25 cellular contexts compared by ENCODE assay signal in the genomic region with DNA sequence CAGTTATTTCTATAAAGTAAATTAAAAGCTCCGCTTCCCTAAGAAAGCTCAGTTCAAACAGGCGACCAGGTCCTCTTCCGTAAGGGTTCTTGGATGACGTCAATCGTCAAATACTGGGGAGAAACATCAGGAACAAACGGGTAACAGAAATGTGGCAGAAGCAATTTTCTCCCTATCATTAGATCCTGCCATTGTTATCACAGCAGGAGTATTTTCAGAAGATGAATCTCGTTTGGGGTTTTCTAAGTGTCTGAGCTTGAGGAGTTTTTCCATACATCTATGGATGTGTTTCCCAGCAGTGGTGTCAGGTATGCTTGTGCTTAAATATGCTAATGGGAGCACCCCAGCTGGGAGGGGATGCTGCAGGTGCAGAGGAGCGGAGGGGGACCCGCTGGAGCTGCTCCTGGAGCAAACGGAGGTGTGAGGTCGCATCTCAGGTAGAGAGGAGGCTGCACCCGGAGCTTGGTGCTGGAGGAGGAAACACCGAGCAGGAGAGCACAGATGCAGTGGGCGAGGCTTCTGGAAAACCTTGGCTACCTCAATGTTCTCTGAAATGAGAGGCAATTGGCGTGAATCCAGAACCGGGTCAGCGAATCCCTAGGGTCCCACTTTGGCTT.
"Had no signal": no experiment of that assay in that cellular context is flagged by ENCODE, and none has a peak within 500 bp of the region (broad histone marks: within the 10 kb centered on the region; RNA-seq: fewer than 3 reads in every experiment).

No MANE protein-coding gene starts in this region.

- H3K27me3 Mint-ChIP-seq: activated naive CD4-positive, alpha-beta T cell treated with anti-CD3 and anti-CD28 coated beads, Interleukin-2, amount 10 ng/mL, durations not matched to agents 7 days and 5 days had no signal

- H3K4me3 Mint-ChIP-seq: activated B cell treated with CpG ODN at 0.5 μM for 24 hours; activated CD4-positive, alpha-beta memory T cell treated with anti-CD3 and anti-CD28 coated beads for 36 hours; activated CD4-positive, alpha-beta T cell treated with anti-CD3 and anti-CD28 coated beads, Interleukin-2, amount 10 ng/mL, durations not matched to agents 24 days and 14 days; activated naive CD4-positive, alpha-beta T cell treated with anti-CD3 and anti-CD28 coated beads, Interleukin-2, amount 10 ng/mL, durations not matched to agents 7 days and 5 days; activated naive CD8-positive, alpha-beta T cell treated with anti-CD3 and anti-CD28 coated beads for 36 hours; activated T-cell treated with anti-CD3 and anti-CD28 coated beads, Interleukin-2, amount 50 U/mL, for 72 hours; T-helper 17 cell had no signal

- H3K27me3 ChIP-seq: brain microvascular endothelial cell, cardiac muscle cell, SJCRH30 had no signal

- H3K9me3 ChIP-seq: SJCRH30 had no signal

- H3K36me3 Mint-ChIP-seq: activated naive CD4-positive, alpha-beta T cell treated with anti-CD3 and anti-CD28 coated beads, Interleukin-2, amount 10 ng/mL, durations not matched to agents 7 days and 5 days had no signal

- H3K27ac ChIP-seq: brain microvascular endothelial cell, cardiac muscle cell, SJCRH30 had no signal

- H3K27ac Mint-ChIP-seq: activated B cell treated with CpG ODN at 0.5 μM for 24 hours; activated CD4-positive, alpha-beta memory T cell treated with anti-CD3 and anti-CD28 coated beads for 36 hours; activated CD4-positive, alpha-beta T cell treated with anti-CD3 and anti-CD28 coated beads, Interleukin-2, amount 10 ng/mL, durations not matched to agents 24 days and 14 days; activated naive CD4-positive, alpha-beta T cell treated with anti-CD3 and anti-CD28 coated beads, Interleukin-2, amount 10 ng/mL, durations not matched to agents 7 days and 5 days; activated naive CD8-positive, alpha-beta T cell treated with anti-CD3 and anti-CD28 coated beads for 36 hours; activated T-cell treated with anti-CD3 and anti-CD28 coated beads, Interleukin-2, amount 50 U/mL, for 72 hours; activated T-helper 2 cell treated with anti-CD3 and anti-CD28 coated beads, Interferon-gamma antibody, Interleukin-2, Interleukin-4, amounts not matched to agents 10 μg/mL and 5 μg/mL and 100 μg/mL, durations not matched to agents 14 hours and 24 hours and 36 hours; T-helper 17 cell had no signal

- H3K4me1 Mint-ChIP-seq: activated B cell treated with CpG ODN at 0.5 μM for 24 hours; activated CD4-positive, alpha-beta T cell treated with anti-CD3 and anti-CD28 coated beads, Interleukin-2, amount 10 ng/mL, durations not matched to agents 24 days and 14 days; activated naive CD4-positive, alpha-beta T cell treated with anti-CD3 and anti-CD28 coated beads, Interleukin-2, amount 10 ng/mL, durations not matched to agents 7 days and 5 days; activated naive CD8-positive, alpha-beta T cell treated with anti-CD3 and anti-CD28 coated beads for 36 hours had no signal

- H3K4me1 ChIP-seq: SJCRH30 had no signal

- H3K36me3 ChIP-seq: brain microvascular endothelial cell, cardiac muscle cell, SJCRH30 had no signal

- ATAC-seq: activated T-cell treated with anti-CD3 and anti-CD28 coated beads, Interleukin-2, amount 50 U/mL, for 72 hours; Panc1; T-helper 17 cell had no signal

- H3K4me3 ChIP-seq: cardiac muscle cell, K562, SJCRH30 had no signal

- DNase-seq: activated B cell treated with CpG ODN at 0.5 μM for 24 hours; activated CD4-positive, alpha-beta memory T cell treated with anti-CD3 and anti-CD28 coated beads for 36 hours; activated CD4-positive, alpha-beta T cell treated with anti-CD3 and anti-CD28 coated beads for 1 hour; activated CD4-positive, alpha-beta T cell treated with anti-CD3 and anti-CD28 coated beads, Interleukin-2, amount 10 ng/mL, durations not matched to agents 24 days and 14 days; activated CD8-positive, alpha-beta memory T cell treated with anti-CD3 and anti-CD28 coated beads, Interleukin-2, amount 50 U/mL, for 4 hours; activated gamma-delta T cell treated with Interleukin-2 at 50 U/mL for 16 hours; activated naive CD4-positive, alpha-beta T cell treated with anti-CD3 and anti-CD28 coated beads, Interleukin-2, amount 10 ng/mL, durations not matched to agents 7 days and 5 days; activated naive CD8-positive, alpha-beta T cell treated with anti-CD3 and anti-CD28 coated beads for 36 hours; activated T-cell treated with anti-CD3 and anti-CD28 coated beads, Interleukin-2, amount 50 U/mL, for 72 hours; brain microvascular endothelial cell; Karpas-422; NCI-H1105 treated with DMSO at 0.1 percent for 48 hours; NCI-H1436 treated with DMSO at 0.1 percent for 48 hours; NCI-H187; NCI-H446; NCI-H524 treated with DMSO at 0.1 percent for 48 hours; NK-92 treated with Interleukin-12 subunit alpha and Interleukin-12 subunit beta, amount 100 ng/mL, for 24 hours; OCI-M1; SJCRH30; T-helper 17 cell; T-helper 9 cell had no signal
